ENCODE assay signal across 8 cellular contexts in genomic region chr6:28884423-28885148, GRCh38.
DNase-seq lines count a peak whose midpoint lies in the region; ATAC-seq lines count a peak whose summit lies in the region.

No MANE protein-coding gene starts in this region.

- peak; percentile 49 for DNase-seq in T-helper 9 cell
- peak; percentile 68 for DNase-seq in activated naive CD4-positive, alpha-beta T cell treated with anti-CD3 and anti-CD28 coated beads, Interleukin-2, amount 50 U/mL, for 16 hours
- DNase-seq in stimulated activated CD4-positive, alpha-beta T cell treated with anti-CD3 and anti-CD28 coated beads, Interleukin-4, amount 100 ng/mL, for 24 hours, result peak; percentile 71
- no peak for DNase-seq in SW 1271 (lab: John Stamatoyannopoulos, UW)
- DNase-seq in DMS53 treated with DMSO at 0.1 percent for 48 hours (lab: John Stamatoyannopoulos, UW; ENCODE audit: unreplicated experiment), result no peak
- DNase-seq in HuH-7.5 (ENCODE audit: low spot score), result no peak

- ATAC-seq in HG02610 (IDR thresholded peaks at IDR 0.05; ENCODE audit: unreplicated experiment), result peak; percentile 36
- ATAC-seq in GM19328 (IDR thresholded peaks at IDR 0.05; ENCODE audit: unreplicated experiment), result no peak

Comparison
In these comparisons a context has a peak if more than half of its experiments do, and no peak if none do; other contexts are left out.
1. DNase-seq: peak in T-helper 9 cell (single experiment), activated naive CD4-positive, alpha-beta T cell treated with anti-CD3 and anti-CD28 coated beads, Interleukin-2, amount 50 U/mL, for 16 hours (single experiment) and stimulated activated CD4-positive, alpha-beta T cell treated with anti-CD3 and anti-CD28 coated beads, Interleukin-4, amount 100 ng/mL, for 24 hours (single experiment); none in SW 1271 (0 of 2), DMS53 treated with DMSO at 0.1 percent for 48 hours (single experiment) and HuH-7.5 (single experiment).